24 cellular contexts compared by ENCODE assay signal in the genomic region with DNA sequence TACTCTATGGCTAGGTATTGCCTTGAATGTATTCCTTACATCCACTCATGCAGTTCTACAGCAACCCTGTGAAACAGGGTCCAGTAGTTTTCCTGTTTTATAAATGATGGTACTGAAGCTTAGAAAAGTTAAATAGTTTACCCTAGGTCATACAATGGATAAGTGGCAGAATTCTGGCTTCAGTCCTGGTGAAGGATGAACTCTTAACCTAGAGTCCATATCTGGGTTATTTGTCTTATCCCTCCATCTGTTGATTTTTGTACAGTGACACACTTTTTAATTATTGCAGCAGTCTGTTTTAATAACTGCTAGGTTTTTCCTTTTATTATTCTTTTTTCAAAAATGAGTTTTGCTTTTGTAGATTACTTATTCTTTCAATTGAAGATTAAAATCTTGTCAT.
"Had no signal": no experiment of that assay in that cellular context is flagged by ENCODE, and none has a peak within 500 bp of the region (broad histone marks: within the 10 kb centered on the region; RNA-seq: fewer than 3 reads in every experiment).

No MANE protein-coding gene starts in this region.

- ATAC-seq: activated T-cell treated with anti-CD3 and anti-CD28 coated beads, Interleukin-2, amount 50 U/mL, for 4 hours; T-cell had no signal

- H3K27ac ChIP-seq: brain microvascular endothelial cell, cardiac muscle cell, Peyer's patch, RWPE1, SJSA1, VCaP had no signal

- H3K4me3 ChIP-seq: cardiac muscle cell, Peyer's patch, SJSA1 had no signal

- H3K36me3 ChIP-seq: brain microvascular endothelial cell, cardiac muscle cell, Peyer's patch, SJSA1 had no signal

- H3K27me3 ChIP-seq: brain microvascular endothelial cell, cardiac muscle cell, Peyer's patch, SJSA1 had no signal

- H3K9me3 ChIP-seq: Peyer's patch, SJSA1 had no signal

- DNase-seq: activated CD4-positive, alpha-beta memory T cell treated with anti-CD3 and anti-CD28 coated beads for 36 hours; activated CD4-positive, alpha-beta T cell treated with anti-CD3 and anti-CD28 coated beads, Interleukin-2, amount 10 ng/mL, durations not matched to agents 7 days and 5 days; activated CD4-positive, CD25-positive, alpha-beta regulatory T cell; activated CD8-positive, alpha-beta memory T cell treated with anti-CD3 and anti-CD28 coated beads for 24 hours; activated gamma-delta T cell; activated naive CD4-positive, alpha-beta T cell treated with anti-CD3 and anti-CD28 coated beads for 36 hours; activated T-cell treated with anti-CD3 and anti-CD28 coated beads, Interleukin-2, amount 50 U/mL, for 4 hours; brain microvascular endothelial cell; cerebellar nuclear complex; Karpas-422; NCI-H146; NCI-H187 treated with DMSO at 0.1 percent for 48 hours; NCI-H2081 treated with DMSO at 0.1 percent for 48 hours; NCI-H526; NCI-H82; Peyer's patch; Right ventricle myocardium superior; T-cell; T-helper 2 cell; T1000 had no signal

- H3K4me1 ChIP-seq: Peyer's patch, SJSA1 had no signal
